8 cellular contexts compared by ENCODE assay signal in the genomic region with DNA sequence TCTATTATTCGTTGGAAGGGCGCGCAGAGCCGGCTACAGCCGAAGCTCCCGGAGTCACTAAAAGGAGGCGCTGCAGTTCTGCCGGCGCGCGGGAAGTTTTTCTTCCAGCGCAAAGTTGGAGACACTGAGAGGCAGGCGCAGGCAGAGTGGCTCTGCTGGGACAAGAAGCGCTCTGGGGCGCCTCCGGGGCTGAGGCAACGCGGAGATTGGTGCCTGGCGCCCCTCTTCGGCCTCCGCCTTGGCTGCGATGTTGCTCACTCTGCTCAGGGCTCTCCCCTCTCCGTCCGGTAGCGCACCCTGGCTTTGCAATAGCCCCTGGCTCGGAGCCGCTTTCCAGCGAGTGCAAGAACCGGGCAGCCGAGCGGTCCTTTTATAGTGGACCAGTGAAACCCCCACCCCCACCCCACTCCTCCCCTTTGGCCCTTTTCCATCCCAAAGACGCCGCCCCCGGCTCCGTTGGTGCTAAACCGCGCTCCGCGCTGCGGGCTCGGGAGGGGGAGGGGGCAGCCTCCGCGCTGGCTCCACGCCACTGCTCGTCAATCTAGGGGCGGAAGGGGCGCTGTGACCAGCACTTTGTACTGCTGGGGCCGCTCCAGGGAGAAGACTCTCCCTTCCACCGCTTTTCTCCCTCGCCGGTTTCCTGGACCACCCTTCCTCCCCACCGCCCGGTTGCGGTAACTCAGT. TPM values are rescaled to one million over a fixed set of nuclear protein-coding genes. Genes with fewer than 3 reads are reported as not detected.
A peak's percentile ranks its signal among the peaks of the same experiment; 100 is the strongest.
DNase-seq lines count a peak whose midpoint lies in the region; ATAC-seq and TF ChIP-seq lines count a peak whose summit lies in the region.

A gene (minus strand): TSS at position 344 of the 684 bp plus-strand sequence. CDS start 455 bp downstream, outside the sequence.

- H3K4me1 Mint-ChIP-seq in activated naive CD4-positive, alpha-beta T cell treated with anti-CD3 and anti-CD28 coated beads, Interleukin-2, amount 50 U/mL, for 24 hours = peaks cover 31% of the 10 kb centered on the region

- H3K9ac ChIP-seq in skeletal muscle tissue (ENCODE audit: low read depth in 1 of 3, low read length in 3 of 3) = peak within 1 kb of the TSS; percentile 92 to 99 (median 97)

- DNase-seq in activated naive CD4-positive, alpha-beta T cell (lab: John Stamatoyannopoulos, UW) = no peak
- DNase-seq in SJSA1 (ENCODE audit: low read depth in 1 of 2, low spot score in 2 of 2) = peak; percentile 93 to 95
- peak; percentile 88 for DNase-seq in dedifferentiated amniotic fluid mesenchymal stem cell (ENCODE audit: extremely low spot score)
- DNase-seq in kidney epithelial cell (ENCODE audit: low read depth) = no peak

- H3K9me3 ChIP-seq in SJSA1 (replicated peaks) (no peaks in the 10 kb centered on the region), skeletal muscle tissue (ENCODE audit: control insufficient read depth in 3 of 3, low read length in 3 of 3) (no peaks in the 10 kb centered on the region)

- H3K36me3 ChIP-seq in SJSA1 (peaks cover 40% of the 10 kb centered on the region), kidney epithelial cell (ENCODE audit: control insufficient read depth, insufficient read depth, low read length) (peaks cover 3% of the 10 kb centered on the region), skeletal muscle tissue (ENCODE audit: control insufficient read depth in 3 of 3, insufficient read depth in 3 of 3, low read length in 3 of 3) (peaks cover 17 to 19% (median 19%) of the 10 kb centered on the region in 3 donors)

- peaks cover 2% of the 10 kb centered on the region for H3K36me3 Mint-ChIP-seq in activated naive CD4-positive, alpha-beta T cell treated with anti-CD3 and anti-CD28 coated beads, Interleukin-2, amount 50 U/mL, for 24 hours

- peak; percentile 7 for TF ChIP-seq CTCF in kidney epithelial cell (IDR thresholded peaks at IDR 0.05; ENCODE audit: insufficient read depth, low read length, poor library complexity, severe bottlenecking)

- H3K27me3 ChIP-seq in SJSA1 (replicated peaks) (no peaks in the 10 kb centered on the region), kidney epithelial cell (ENCODE audit: control insufficient read depth, insufficient read depth, low read length) (no peaks in the 10 kb centered on the region), skeletal muscle tissue (ENCODE audit: control insufficient read depth in 3 of 3, insufficient read depth in 3 of 3, low read length in 3 of 3) (no peaks in the 10 kb centered on the region)

- no peaks in the 10 kb centered on the region for H3K9me3 Mint-ChIP-seq in activated naive CD4-positive, alpha-beta T cell treated with anti-CD3 and anti-CD28 coated beads, Interleukin-2, amount 50 U/mL, for 24 hours

- H3K4me3 ChIP-seq in SJSA1 (peak within 1 kb of the TSS; percentile 77), kidney epithelial cell (ENCODE audit: low read depth, low read length) (peak within 1 kb of the TSS; percentile 83), skeletal muscle tissue (ENCODE audit: low read length in 3 of 3) (peak within 1 kb of the TSS; percentile 85 to 98 (median 92))

- H3K4me1 ChIP-seq in SJSA1 (replicated peaks) (peaks cover 24% of the 10 kb centered on the region), skeletal muscle tissue (ENCODE audit: control insufficient read depth in 3 of 3, insufficient read depth in 3 of 3, low read length in 3 of 3) (peaks cover 24 to 30% (median 27%) of the 10 kb centered on the region in 3 donors)

- H3K4me3 Mint-ChIP-seq in activated naive CD4-positive, alpha-beta T cell treated with anti-CD3 and anti-CD28 coated beads, Interleukin-2, amount 50 U/mL, for 24 hours = peak within 1 kb of the TSS; percentile 78

- H3K27ac ChIP-seq in SJSA1 (peak within 1 kb of the TSS; percentile 78), skeletal muscle tissue (ENCODE audit: low read depth, low read length) (peak within 1 kb of the TSS; percentile 98)

- peaks cover 56% of the 10 kb centered on the region for H3K27me3 Mint-ChIP-seq in activated naive CD4-positive, alpha-beta T cell treated with anti-CD3 and anti-CD28 coated beads, Interleukin-2, amount 50 U/mL, for 24 hours

- H3K27ac Mint-ChIP-seq in activated naive CD4-positive, alpha-beta T cell treated with anti-CD3 and anti-CD28 coated beads, Interleukin-2, amount 50 U/mL, for 24 hours = no peak within 1 kb of the TSS

- ATAC-seq in GM21723 (IDR thresholded peaks at IDR 0.05; ENCODE audit: unreplicated experiment) = no peak
- ATAC-seq in HG03280 (IDR thresholded peaks at IDR 0.05; ENCODE audit: unreplicated experiment) = no peak

RNA-seq across cellular contexts. Expression of the gene that starts here (rescaled TPM):
- 57.6 and 69.7 TPM in 2 replicates for total RNA-seq in SJSA1 (2014; rRNA removed; shearing (Covaris generic))
- 27.1 and 32.9 TPM in 2 replicates for total RNA-seq in kidney epithelial cell
- total RNA-seq in skeletal muscle tissue = 32.4 TPM

Comparison
In these comparisons a context has a peak if more than half of its experiments do, and no peak if none do; other contexts are left out.
1. DNase-seq: peak in SJSA1 (2 of 2) and dedifferentiated amniotic fluid mesenchymal stem cell (single experiment); none in activated naive CD4-positive, alpha-beta T cell (0 of 4) and kidney epithelial cell (single experiment).
2. Peak in every context shown above with its lines, with median percentiles within 50 percentile points of each other: H3K4me3 ChIP-seq.